12 cellular contexts compared by ENCODE assay signal in the genomic region with DNA sequence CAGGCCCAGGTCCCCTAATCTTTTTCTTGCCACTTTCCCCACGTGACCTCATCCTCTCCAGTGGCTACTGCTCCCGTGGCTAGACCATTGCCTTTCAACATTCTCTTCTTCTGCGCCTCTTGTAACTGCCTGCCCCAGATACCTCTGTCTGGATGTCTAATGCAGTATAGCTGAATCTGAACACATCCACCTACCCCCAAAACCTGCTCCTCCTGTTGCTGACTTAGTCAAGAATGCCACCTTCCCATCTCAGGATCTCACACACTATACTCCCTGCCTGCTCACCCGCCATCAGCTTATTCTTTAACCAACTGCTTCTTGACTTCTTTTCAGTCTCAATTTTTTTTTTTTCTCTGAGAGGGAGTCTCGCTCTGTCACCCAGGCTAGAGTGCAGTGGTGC. TPM values are rescaled to one million over a fixed set of nuclear protein-coding genes. Genes with fewer than 3 reads are reported as not detected.
DNase-seq lines count a peak whose midpoint lies in the region; ATAC-seq and TF ChIP-seq lines count a peak whose summit lies in the region.
"Had no signal": no experiment of that assay in that cellular context is flagged by ENCODE, and none has a peak within 500 bp of the region (broad histone marks: within the 10 kb centered on the region; RNA-seq: fewer than 3 reads in every experiment).

No MANE protein-coding gene starts in this region.

- ATAC-seq in naive B cell (ENCODE audit: low read depth in 2 of 2): no peak

- H3K27me3 Mint-ChIP-seq in IgD-negative memory B cell: no peaks in the 10 kb centered on the region
- H3K27me3 Mint-ChIP-seq in naive B cell: no peaks in the 10 kb centered on the region
- peaks cover 7% of the 10 kb centered on the region for H3K27me3 Mint-ChIP-seq in nephron progenitor cell (ENCODE audit: low read depth, poor library complexity)

- H3K4me1 Mint-ChIP-seq in IgD-negative memory B cell: peaks cover 17 to 25% (median 21%) of the 10 kb centered on the region in 3 donors
- H3K4me1 Mint-ChIP-seq in naive B cell: peaks cover 24 to 71% (median 48%) of the 10 kb centered on the region in 3 donors
- peaks cover 19% of the 10 kb centered on the region for H3K4me1 Mint-ChIP-seq in nephron progenitor cell

- DNase-seq in T47D (ENCODE audit: low read depth in 1 of 2, low spot score in 1 of 2) (peak; percentile 34 to 45), naive B cell (no peak), nephron progenitor cell (no peak), DMS53 (lab: John Stamatoyannopoulos, UW) (no peak), T-helper 2 cell (no peak), NCI-H2171 (lab: John Stamatoyannopoulos, UW) (no peak)
- DNase-seq: AML-193; effector memory CD4-positive, alpha-beta T cell; hippocampal formation; NCI-H1417 treated with DMSO at 0.1 percent for 48 hours had no signal

- peaks cover 14% of the 10 kb centered on the region for H3K79me2 ChIP-seq in ACC112 (ENCODE audit: control insufficient read depth, insufficient read depth, low read length, unreplicated experiment)

- H3K9me3 Mint-ChIP-seq in IgD-negative memory B cell: no peaks in the 10 kb centered on the region
- no peaks in the 10 kb centered on the region for H3K9me3 Mint-ChIP-seq in naive B cell
- peaks cover 4% of the 10 kb centered on the region for H3K9me3 Mint-ChIP-seq in nephron progenitor cell

- no peak overlapping the region for H2AFZ ChIP-seq in ACC112 (ENCODE audit: low read length, unreplicated experiment)

- peaks cover 33% of the 10 kb centered on the region for H3K4me1 ChIP-seq in ACC112 (ENCODE audit: control insufficient read depth, insufficient read depth, low read length, unreplicated experiment)

- H3K27me3 ChIP-seq in ACC112 (ENCODE audit: insufficient read depth, low read length): no peaks in the 10 kb centered on the region

- H3K4me3 Mint-ChIP-seq in IgD-negative memory B cell (peak overlapping the region in 1 of 4 donors; percentile 57), naive B cell (peak overlapping the region in 3 of 8 donors; percentile 2 to 48 (median 42)), nephron progenitor cell (no peak overlapping the region)

- no peak for TF ChIP-seq CTCF in nephron progenitor cell (IDR thresholded peaks at IDR 0.05)

- H3K27ac Mint-ChIP-seq in IgD-negative memory B cell (peak overlapping the region; percentile 52 to 84 (median 72)), naive B cell (peak overlapping the region in 5 of 6 donors; percentile 2 to 88 (median 45)), nephron progenitor cell (no peak overlapping the region)

- in situ Hi-C loops in T47D (cut with HindIII; ENCODE audit: low pct_unique_long_range_greater_than_20kb, low sequenced_read_pairs): no loop called here

- peaks cover 5% of the 10 kb centered on the region for H3K36me3 Mint-ChIP-seq in IgD-negative memory B cell
- peaks cover 0 to 6% of the 10 kb centered on the region in 2 donors for H3K36me3 Mint-ChIP-seq in naive B cell
- H3K36me3 Mint-ChIP-seq in nephron progenitor cell (ENCODE audit: low read depth): peaks cover 21% of the 10 kb centered on the region

- H3K4me3 ChIP-seq in ACC112 (ENCODE audit: low read depth, low read length): no peak overlapping the region

- H3K27ac ChIP-seq in ACC112 (ENCODE audit: low read depth, low read length): peak overlapping the region; percentile 65

- H3K36me3 ChIP-seq in ACC112 (ENCODE audit: insufficient read depth, low read length): peaks cover 12% of the 10 kb centered on the region; the same call in 1 of the 2 replicates

RNA-seq across cellular contexts. Expression of a gene that starts 5.1 kb away (rescaled TPM):
- polyA plus RNA-seq in IgD-negative memory B cell (340 TPM), naive B cell (ENCODE audit: low read depth in 6 of 6) (100 to 1,000 TPM; 289 to 380 (median 329) TPM)

RNA-seq across cellular contexts. Expression of a gene that starts 13.2 kb away (rescaled TPM):
- polyA plus RNA-seq in IgD-negative memory B cell (55.0 TPM), naive B cell (ENCODE audit: low read depth in 6 of 6) (10 to 100 TPM; 52.5 to 81.7 (median 60.9) TPM)

RNA-seq across cellular contexts. Expression of a gene that starts 58.8 kb away (rescaled TPM):
- polyA plus RNA-seq in IgD-negative memory B cell (709 TPM), naive B cell (ENCODE audit: low read depth in 6 of 6) (1,000 to 10,000 TPM in 1 of 6 donors, 100 to 1,000 TPM in 5; 695 to 1,035 (median 800) TPM)

RNA-seq across cellular contexts. Expression of a gene that starts 59.2 kb away (rescaled TPM):
- polyA plus RNA-seq in IgD-negative memory B cell: 34.2 TPM
- polyA plus RNA-seq in naive B cell (ENCODE audit: low read depth in 6 of 6): 10 to 100 TPM; 45.9 to 99.9 (median 58.6) TPM

Comparison
In these comparisons a context has a peak if more than half of its experiments do, and no peak if none do; other contexts are left out.
1. DNase-seq: peak in T47D (2 of 2); none in naive B cell (single experiment), nephron progenitor cell (single experiment), DMS53 (single experiment), T-helper 2 cell (0 of 5) and NCI-H2171 (single experiment).